8 cellular contexts compared by ENCODE assay signal in the genomic region with DNA sequence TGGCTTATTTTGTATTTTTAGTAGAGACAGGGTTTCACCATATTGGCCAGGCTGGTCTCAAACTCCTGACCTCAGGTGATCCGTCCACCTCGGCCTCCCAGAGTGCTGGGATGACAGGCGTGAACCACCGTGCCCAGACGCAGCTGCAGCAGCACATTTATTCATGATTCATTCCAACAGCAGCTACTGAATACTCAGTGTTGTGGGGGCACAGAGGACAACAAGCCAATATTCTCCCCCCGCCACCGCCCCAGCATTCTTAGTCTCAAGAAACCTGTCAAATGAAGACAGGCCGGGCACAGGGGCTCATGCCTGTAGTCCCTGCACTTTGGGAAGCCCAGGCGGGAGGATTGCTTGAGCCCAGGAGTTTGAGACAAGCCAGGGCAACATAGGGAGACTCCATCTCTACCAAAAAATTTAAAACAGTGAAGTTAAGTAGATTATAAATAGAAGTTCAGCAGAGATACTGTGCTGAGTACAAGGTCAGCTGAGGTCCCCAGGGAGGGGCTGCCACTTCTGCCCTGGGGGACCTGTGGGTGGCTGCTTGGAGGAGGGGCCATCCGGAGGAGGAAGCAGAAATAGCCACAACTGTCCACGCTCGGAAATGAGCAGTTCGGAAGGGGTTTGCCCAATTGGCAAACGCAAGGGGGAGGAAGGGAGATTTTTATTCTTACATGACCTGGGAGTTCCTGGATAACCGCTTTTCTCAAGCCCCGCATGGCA. TPM values are rescaled to one million over a fixed set of nuclear protein-coding genes. Genes with fewer than 3 reads are reported as not detected.
A peak's percentile ranks its signal among the peaks of the same experiment; 100 is the strongest.
DNase-seq lines count a peak whose midpoint lies in the region; ATAC-seq and TF ChIP-seq lines count a peak whose summit lies in the region.

No MANE protein-coding gene starts in this region.

- peaks cover 37% of the 10 kb centered on the region for H3K4me1 Mint-ChIP-seq in CD4-positive, alpha-beta T cell (ENCODE audit: low read depth)
- H3K4me1 Mint-ChIP-seq in H9 (peaks cover 37 to 56% of the 10 kb centered on the region in 2 experiments), nephron progenitor cell (peaks cover 75% of the 10 kb centered on the region)

- H2AFZ ChIP-seq in H9 (ENCODE audit: low read length) = no peak overlapping the region

- H4K8ac ChIP-seq in H9 (replicated peaks; ENCODE audit: insufficient read length, low read depth, low read length) = no peak overlapping the region

- H2BK5ac ChIP-seq in H9 (ENCODE audit: insufficient read length, low read length) = no peak overlapping the region

- TF ChIP-seq CTCF in CD4-positive, alpha-beta T cell (IDR thresholded peaks at IDR 0.05) = no peak
- TF ChIP-seq CTCF in H9 (conservative IDR thresholded peaks at IDR 0.05) (no peak), epithelial cell of esophagus (IDR thresholded peaks at IDR 0.05; ENCODE audit: insufficient read depth, low read depth, low read length, missing control alignments) (no peak), nephron progenitor cell (IDR thresholded peaks at IDR 0.05) (no peak)

- no peak overlapping the region for H2BK120ac ChIP-seq in H9 (ENCODE audit: low read depth, low read length, poor library complexity, severe bottlenecking)

- H4K20me1 ChIP-seq in H9 (ENCODE audit: control insufficient read depth, insufficient read depth, insufficient read length) = no peaks in the 10 kb centered on the region

- H3K79me2 ChIP-seq in H9 (ENCODE audit: insufficient read depth, low read length) = peaks cover 32% of the 10 kb centered on the region; the same call in 1 of the 2 replicates

- H3K4me2 ChIP-seq in H9 (ENCODE audit: insufficient read depth, insufficient read length, low read length) = no peak overlapping the region

- H3K79me1 ChIP-seq in H9 (ENCODE audit: insufficient read depth, low read depth, low read length, poor library complexity, severe bottlenecking) = peaks cover 11% of the 10 kb centered on the region

- H3K27ac Mint-ChIP-seq in CD4-positive, alpha-beta T cell = peak overlapping the region; percentile 62
- H3K27ac Mint-ChIP-seq in H9 = peak overlapping the region in 2 of 3 experiments; percentile 36 to 73; a peak in 3 of 7 replicates
- H3K27ac Mint-ChIP-seq in nephron progenitor cell = peak overlapping the region; percentile 95

- WGBS in H9 (ENCODE audit: extremely low coverage, insufficient read length, low lambda C conversion rate) = no CpG with 5 or more reads among the region's 16 CpGs

- no peaks in the 10 kb centered on the region for H3K27me3 ChIP-seq in CD4-positive, alpha-beta T cell (ENCODE audit: control insufficient read depth, insufficient read depth, low read length)
- H3K27me3 ChIP-seq in H9 (ENCODE audit: insufficient read depth, low read length) = no peaks in the 10 kb centered on the region

- no peak overlapping the region for H3K27ac ChIP-seq in CD4-positive, alpha-beta T cell (ENCODE audit: low read depth, low read length)
- no peak overlapping the region for H3K27ac ChIP-seq in H9 (ENCODE audit: insufficient read length, low read depth, low read length)

- no peak overlapping the region for H3K14ac ChIP-seq in H9 (ENCODE audit: insufficient read depth, low read length)

- H3K23ac ChIP-seq in H9 (ENCODE audit: insufficient read length, low read depth, low read length) = no peak overlapping the region

- no peak for ATAC-seq in CD4-positive, alpha-beta T cell (ENCODE audit: poor library complexity)
- ATAC-seq in GM19467 (IDR thresholded peaks at IDR 0.05; ENCODE audit: unreplicated experiment) = no peak

- no peaks in the 10 kb centered on the region for H3K9me3 ChIP-seq in CD4-positive, alpha-beta T cell (ENCODE audit: control insufficient read depth, low read length)
- no peaks in the 10 kb centered on the region for H3K9me3 ChIP-seq in H9 (ENCODE audit: control insufficient read depth, low read depth, low read length)

- no peak overlapping the region for H3K9ac ChIP-seq in H9 (ENCODE audit: extremely low read depth, insufficient read length, low read length)

- in situ Hi-C loops in SK-MEL-5 (cut with HindIII; ENCODE audit: low pct_unique_long_range_greater_than_20kb, low sequenced_read_pairs) = no loop called here

- peaks cover 11% of the 10 kb centered on the region for H3K23me2 ChIP-seq in H9 (ENCODE audit: insufficient read length, low read depth, low read length, poor library complexity, severe bottlenecking)

- H3K56ac ChIP-seq in H9 (ENCODE audit: insufficient read length, low read depth, low read length) = no peak overlapping the region

- POLR2A ChIA-PET in CD4-positive, alpha-beta T cell (lab: Charles Lee) = no interaction called here

- no peak overlapping the region for H3T11ph ChIP-seq in H9 (ENCODE audit: low read length)

- no peak overlapping the region for H4K91ac ChIP-seq in H9 (ENCODE audit: insufficient read length, low read depth, low read length)

- no peak for DNase-seq in CD4-positive, alpha-beta T cell
- DNase-seq in H9 (no peak), SK-MEL-5 (ENCODE audit: low read depth, low spot score) (peak; percentile 43), epithelial cell of esophagus (ENCODE audit: low read depth) (peak; percentile 32), nephron progenitor cell (no peak), AG08396 (ENCODE audit: low spot score) (no peak)
- no peak for DNase-seq in central memory CD4-positive, alpha-beta T cell

- H2BK12ac ChIP-seq in H9 (ENCODE audit: insufficient read length, low read depth, low read length) = no peak overlapping the region

- H2BK15ac ChIP-seq in H9 (ENCODE audit: low read depth, low read length) = no peak overlapping the region

- H3K4me3 Mint-ChIP-seq in CD4-positive, alpha-beta T cell = peak overlapping the region; percentile 62
- H3K4me3 Mint-ChIP-seq in H9 (no peak overlapping the region; a peak in 1 of 5 replicates), nephron progenitor cell (peak overlapping the region; percentile 62)

- H3K27me3 Mint-ChIP-seq in CD4-positive, alpha-beta T cell = no peaks in the 10 kb centered on the region
- H3K27me3 Mint-ChIP-seq in H9 (ENCODE audit: low read depth) (no peaks in the 10 kb centered on the region), nephron progenitor cell (ENCODE audit: low read depth, poor library complexity) (peaks cover 3% of the 10 kb centered on the region)

- peaks cover 9% of the 10 kb centered on the region; the same call in 1 of the 2 replicates for H3K4me1 ChIP-seq in H9 (ENCODE audit: insufficient read depth, low read length)

- peaks cover 6% of the 10 kb centered on the region for H3K36me3 Mint-ChIP-seq in CD4-positive, alpha-beta T cell (ENCODE audit: low read depth)
- H3K36me3 Mint-ChIP-seq in H9 (ENCODE audit: insufficient read depth in 1 of 3, low read depth in 3 of 3) (no peaks in the 10 kb centered on the region; a peak in 1 of 7 replicates), nephron progenitor cell (ENCODE audit: low read depth) (no peaks in the 10 kb centered on the region)

- no peak overlapping the region for H2BK20ac ChIP-seq in H9 (ENCODE audit: low read depth, low read length, poor library complexity, severe bottlenecking)

- CTCF ChIA-PET in CD4-positive, alpha-beta T cell (lab: Charles Lee) = interaction anchor here (1.1 kb wide), 1 partner anchor 12 kb away, joined by 3 read pairs; no protein-coding TSS in a partner anchor

- H3K4ac ChIP-seq in H9 (ENCODE audit: low read depth, low read length) = no peak overlapping the region

- intact Hi-C loops in CD4-positive, alpha-beta T cell (cut with DNase I, micrococcal nuclease) = no loop called here

- no peak overlapping the region for H4K5ac ChIP-seq in H9 (ENCODE audit: insufficient read length, low read depth, low read length)

- no peak overlapping the region for H3K18ac ChIP-seq in H9 (ENCODE audit: insufficient read length, low read depth, low read length)

- H2AK5ac ChIP-seq in H9 (ENCODE audit: insufficient read length, low read length) = no peak overlapping the region

- no peaks in the 10 kb centered on the region for H3K9me3 Mint-ChIP-seq in CD4-positive, alpha-beta T cell
- H3K9me3 Mint-ChIP-seq in H9 (no peaks in the 10 kb centered on the region), nephron progenitor cell (no peaks in the 10 kb centered on the region)

- no peak overlapping the region for H3K4me3 ChIP-seq in epithelial cell of esophagus (ENCODE audit: low read length)

RNA-seq across cellular contexts. Expression of gene DOT1L, which starts 4.3 kb away (rescaled TPM):
- total RNA-seq in CD4-positive, alpha-beta T cell = 10 to 100 TPM; 20.9 to 24.8 TPM
- 78.5 and 81.6 TPM in 2 replicates for total RNA-seq in H9 (2021)
- total RNA-seq in SK-MEL-5 (2014; rRNA removed; shearing (Covaris generic)) = 2.1 and 3.8 TPM in 2 replicates
- polyA plus RNA-seq in SK-MEL-5 (2015; cell fraction: cytosol; rRNA removed) = 21.4 and 37.8 TPM in 2 replicates
- 29.8 and 33.0 TPM in 2 replicates for polyA plus RNA-seq in SK-MEL-5 (2015; cell fraction: nucleus; rRNA removed)

RNA-seq across cellular contexts. Expression of gene AP3D1, which starts 16.7 kb away (rescaled TPM):
- total RNA-seq in CD4-positive, alpha-beta T cell = 10 to 100 TPM; 41.8 to 41.9 TPM
- total RNA-seq in H9 (2021) = 142 and 147 TPM in 2 replicates
- 114 and 131 TPM in 2 replicates for total RNA-seq in SK-MEL-5 (2014; rRNA removed; shearing (Covaris generic))
- 178 and 232 TPM in 2 replicates for polyA plus RNA-seq in SK-MEL-5 (2015; cell fraction: cytosol; rRNA removed)
- polyA plus RNA-seq in SK-MEL-5 (2015; cell fraction: nucleus; rRNA removed) = 214 and 241 TPM in 2 replicates

Comparison
In these comparisons a context has a peak if more than half of its experiments do, and no peak if none do; other contexts are left out.
1. DNase-seq: peak in SK-MEL-5 (single experiment) and epithelial cell of esophagus (single experiment); none in CD4-positive, alpha-beta T cell (0 of 10), H9 (single experiment), nephron progenitor cell (single experiment), AG08396 (single experiment) and central memory CD4-positive, alpha-beta T cell (single experiment).
2. H3K4me3 Mint-ChIP-seq: peak in CD4-positive, alpha-beta T cell (single experiment) and nephron progenitor cell (single experiment); none in H9 (0 of 2).
3. Peak in every context shown above with its lines, with median percentiles within 50 percentile points of each other: H3K27ac Mint-ChIP-seq.